Comparison of ENCODE assay signal across 8 cellular contexts in the genomic region with DNA sequence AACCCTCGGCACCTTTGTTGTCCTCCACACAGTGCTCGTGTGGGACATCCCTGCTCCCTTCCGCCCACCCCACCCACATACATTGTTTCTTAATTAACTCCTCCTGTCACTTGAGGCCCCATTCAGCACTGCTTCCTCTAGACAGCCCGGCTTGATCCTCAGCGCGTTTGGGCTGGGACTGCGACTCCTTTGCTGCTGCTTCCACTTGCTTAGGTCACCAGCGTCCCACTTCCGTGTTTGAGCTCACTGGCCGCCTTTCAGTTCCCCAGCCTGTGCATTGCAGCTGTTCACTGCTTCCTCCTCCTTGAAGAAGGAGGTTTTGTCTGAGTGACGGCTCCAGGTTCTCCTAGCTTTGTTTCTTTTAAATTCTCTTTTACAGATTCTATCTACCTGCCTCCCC. TPM values are rescaled to one million over a fixed set of nuclear protein-coding genes. Genes with fewer than 3 reads are reported as not detected.
DNase-seq lines count a peak whose midpoint lies in the region; ATAC-seq and TF ChIP-seq lines count a peak whose summit lies in the region.

No MANE protein-coding gene starts in this region.

- H3K4me2 ChIP-seq in SU-DHL-6 (ENCODE audit: low read depth, low read length, poor library complexity, severe bottlenecking) = peak overlapping the region; percentile 48

- no peaks in the 10 kb centered on the region for H3K9me3 ChIP-seq in SU-DHL-6 (ENCODE audit: insufficient read depth, low read length)
- no peaks in the 10 kb centered on the region for H3K9me3 ChIP-seq in adrenal gland (replicated peaks in 1 of 3)
- H3K9me3 ChIP-seq in right lobe of liver = no peaks in the 10 kb centered on the region

- H2AFZ ChIP-seq in SU-DHL-6 (ENCODE audit: low read depth, low read length, severe bottlenecking) = no peak overlapping the region

- H3K27me3 ChIP-seq in SU-DHL-6 (ENCODE audit: low read length) (no peaks in the 10 kb centered on the region), adrenal gland (no peaks in the 10 kb centered on the region), right lobe of liver (no peaks in the 10 kb centered on the region)

- H3K79me2 ChIP-seq in SU-DHL-6 (ENCODE audit: insufficient read depth, low read length) = peaks cover 96% of the 10 kb centered on the region

- TF ChIP-seq CTCF in GM13976 (IDR thresholded peaks at IDR 0.05; ENCODE audit: borderline replicate concordance, control extremely low read depth, extremely low read depth, insufficient read depth, missing control alignments) = no peak
- TF ChIP-seq CTCF in SU-DHL-6 (IDR thresholded peaks at IDR 0.05; ENCODE audit: insufficient read depth, low read length, poor library complexity, severe bottlenecking) = no peak
- no peak for TF ChIP-seq CTCF in adrenal gland (IDR thresholded peaks at IDR 0.05)
- TF ChIP-seq CTCF in right lobe of liver (IDR thresholded peaks at IDR 0.05) = no peak

- DNase-seq in GM13976 (ENCODE audit: low spot score) (peak; percentile 77), adrenal gland (peak; percentile 40 to 85 (median 67)), right lobe of liver (peak; percentile 63 to 83 (median 70)), NCI-H146 treated with DMSO at 0.1 percent for 48 hours (lab: John Stamatoyannopoulos, UW; ENCODE audit: unreplicated experiment) (no peak), NCI-H510A treated with DMSO at 0.1 percent for 48 hours (lab: John Stamatoyannopoulos, UW) (no peak)
- peak; percentile 37 for DNase-seq in stimulated activated CD8-positive, alpha-beta memory T cell treated with anti-CD3 and anti-CD28 coated beads, Interleukin-12 subunit alpha, Interleukin-12 subunit beta, amount 100 ng/mL, for 4 hours (ENCODE audit: low read depth)

- peaks cover 17% of the 10 kb centered on the region; the same call in 1 of the 2 replicates for H3F3A ChIP-seq in SU-DHL-6 (ENCODE audit: insufficient read depth)

- H3K4me3 ChIP-seq in SU-DHL-6 (ENCODE audit: insufficient read depth, low read length, poor library complexity, severe bottlenecking) (no peak overlapping the region), adrenal gland (no peak overlapping the region), right lobe of liver (no peak overlapping the region)

- 57 to 72% (median 69%) methylated on average over 11 of the region's 11 CpGs for WGBS in adrenal gland, 4 donors
- 47% methylated on average over 11 of the region's 11 CpGs for WGBS in right lobe of liver (ENCODE audit: insufficient coverage, low coverage, low lambda C conversion rate, missing lambda C conversion rate)

- intact Hi-C loops in adrenal gland (cut with DNase I) = no loop called here
- intact Hi-C loops in right lobe of liver (cut with DNase I) = no loop called here

- TF ChIP-seq POLR2A in adrenal gland (IDR thresholded peaks at IDR 0.05) (no peak), right lobe of liver (IDR thresholded peaks at IDR 0.05) (no peak)

- peak overlapping the region; percentile 23 for H3K9ac ChIP-seq in SU-DHL-6 (ENCODE audit: low read length)

- H3K4me1 ChIP-seq in adrenal gland (replicated peaks in 1 of 2) = peaks cover 32 to 80% of the 10 kb centered on the region in 2 donors
- peaks cover 4 to 58% (median 23%) of the 10 kb centered on the region in 4 donors for H3K4me1 ChIP-seq in right lobe of liver

- in situ Hi-C loops in GM13976 (cut with MboI; ENCODE audit: low sequenced_read_pairs, unreplicated experiment) = no loop called here

- H3K9me2 ChIP-seq in SU-DHL-6 (replicated peaks; ENCODE audit: insufficient read depth, low read length) = no peaks in the 10 kb centered on the region

- peaks cover 33% of the 10 kb centered on the region for H4K20me1 ChIP-seq in SU-DHL-6 (ENCODE audit: low read depth, low read length)

- H3K27ac ChIP-seq in SU-DHL-6 (ENCODE audit: low read depth, low read length) = peak overlapping the region; percentile 69
- H3K27ac ChIP-seq in adrenal gland = peak overlapping the region in 2 of 5 donors; percentile 50 to 54
- peak overlapping the region; percentile 18 to 31 (median 21) for H3K27ac ChIP-seq in right lobe of liver

- H3K36me3 ChIP-seq in SU-DHL-6 (ENCODE audit: low read length) (no peaks in the 10 kb centered on the region), adrenal gland (replicated peaks in 1 of 2) (no peaks in the 10 kb centered on the region), right lobe of liver (no peaks in the 10 kb centered on the region)

- ATAC-seq in HG02870 (IDR thresholded peaks at IDR 0.05; ENCODE audit: unreplicated experiment) = peak; percentile 61
- ATAC-seq in right lobe of liver = peak; percentile 64 to 84 (median 82)

RNA-seq across cellular contexts. Expression of gene RNF4, which starts 16.1 kb away (rescaled TPM):
- total RNA-seq in adrenal gland (10 to 100 TPM; 40.7 to 78.6 (median 49.9) TPM), right lobe of liver (10 to 100 TPM; 16.2 to 22.5 (median 18.0) TPM)
- 10 to 100 TPM; 14.5 to 84.1 (median 18.7) TPM for polyA plus RNA-seq in adrenal gland

RNA-seq across cellular contexts. Expression of gene FAM193A, which starts 51.5 kb away (rescaled TPM):
- total RNA-seq in adrenal gland = 10 to 100 TPM; 16.4 to 30.8 (median 23.4) TPM
- 10 to 100 TPM; 12.9 to 30.5 (median 22.8) TPM for polyA plus RNA-seq in adrenal gland
- total RNA-seq in right lobe of liver = 10 to 100 TPM in 2 of 6 experiments, 1 to 10 TPM in 4; 8.5 to 12.3 (median 9.7) TPM

Comparison
In these comparisons a context has a peak if more than half of its experiments do, and no peak if none do; other contexts are left out.
1. DNase-seq: peak in GM13976 (single experiment), adrenal gland (7 of 7), right lobe of liver (3 of 3) and stimulated activated CD8-positive, alpha-beta memory T cell treated with anti-CD3 and anti-CD28 coated beads, Interleukin-12 subunit alpha, Interleukin-12 subunit beta, amount 100 ng/mL, for 4 hours (single experiment); none in NCI-H146 treated with DMSO at 0.1 percent for 48 hours (single experiment) and NCI-H510A treated with DMSO at 0.1 percent for 48 hours (single experiment).